ENCODE assay signal across 30 cellular contexts in the genomic region with DNA sequence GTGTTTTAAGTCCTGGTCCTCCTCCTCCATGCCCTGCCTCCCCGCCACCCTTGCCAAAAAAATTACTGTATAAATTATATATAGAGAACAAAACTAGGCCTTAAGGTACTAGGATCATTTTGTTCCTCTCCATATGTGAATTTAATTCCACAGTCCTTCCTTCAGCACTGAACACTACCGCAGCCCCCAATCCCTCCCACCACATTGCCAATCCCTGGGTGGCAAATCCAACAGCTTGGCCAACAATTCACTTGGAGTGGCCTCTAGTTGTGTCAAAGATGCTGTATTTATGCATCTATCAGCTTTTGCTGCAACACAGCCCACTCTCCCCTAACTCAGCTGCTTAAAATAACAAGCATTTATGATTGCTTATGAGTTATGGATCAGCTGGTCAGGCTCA.
"Had no signal": no experiment of that assay in that cellular context is flagged by ENCODE, and none has a peak within 500 bp of the region (broad histone marks: within the 10 kb centered on the region; RNA-seq: fewer than 3 reads in every experiment).

No MANE protein-coding gene starts in this region.

- DNase-seq: activated B cell treated with CpG ODN at 0.5 μM for 24 hours; activated CD4-positive, alpha-beta memory T cell treated with anti-CD3 and anti-CD28 coated beads for 36 hours; activated CD4-positive, alpha-beta T cell treated with anti-CD3 and anti-CD28 coated beads for 4 hours; activated CD4-positive, alpha-beta T cell treated with anti-CD3 and anti-CD28 coated beads, Interleukin-2, amount 50 U/mL, for 1 hour; activated CD4-positive, CD25-positive, alpha-beta regulatory T cell treated with anti-CD3 and anti-CD28 coated beads, Interleukin-2, amount 50 U/mL, for 72 hours; activated CD8-positive, alpha-beta memory T cell treated with anti-CD3 and anti-CD28 coated beads, Interleukin-2, amount 50 U/mL, for 4 hours; activated gamma-delta T cell treated with Interleukin-2 at 50 U/mL for 16 hours; activated naive CD4-positive, alpha-beta T cell treated with anti-CD3 and anti-CD28 coated beads, Interleukin-2, amount 10 ng/mL, durations not matched to agents 7 days and 5 days; activated naive CD8-positive, alpha-beta T cell treated with anti-CD3 and anti-CD28 coated beads, Interleukin-2, amount 50 U/mL, for 24 hours; activated T-cell treated with anti-CD3 and anti-CD28 coated beads for 4 hours; activated T-cell treated with anti-CD3 and anti-CD28 coated beads, Interleukin-2, amount 50 U/mL, for 4 hours; NCI-H1092 treated with DMSO at 0.1 percent for 48 hours; NCI-H1417; NCI-H146; NCI-H187; NCI-H2029 treated with DMSO at 0.1 percent for 48 hours; NCI-H2107; NCI-H2171; NCI-H510A; NCI-H526; NCI-H748 treated with DMSO at 0.1 percent for 48 hours; NK-92 treated with Interleukin-12 subunit alpha and Interleukin-12 subunit beta, amount 100 ng/mL, for 24 hours; PC-3; RPMI8226; SW 1271; T-helper 1 cell; T-helper 9 cell had no signal

- ATAC-seq: activated naive CD8-positive, alpha-beta T cell treated with anti-CD3 and anti-CD28 coated beads, Interleukin-2, amount 50 U/mL, for 24 hours; activated T-cell treated with anti-CD3 and anti-CD28 coated beads, Interleukin-2, amount 50 U/mL, for 4 hours; K562; PC-3 had no signal

- H3K27me3 ChIP-seq: Peyer's patch had no signal

- H3K4me3 ChIP-seq: K562, Peyer's patch had no signal

- H3K36me3 ChIP-seq: Peyer's patch had no signal

- H3K9me3 ChIP-seq: Peyer's patch had no signal

- H3K27ac ChIP-seq: Peyer's patch, VCaP had no signal
